ENCODE assay signal across 10 cellular contexts in the genomic region with DNA sequence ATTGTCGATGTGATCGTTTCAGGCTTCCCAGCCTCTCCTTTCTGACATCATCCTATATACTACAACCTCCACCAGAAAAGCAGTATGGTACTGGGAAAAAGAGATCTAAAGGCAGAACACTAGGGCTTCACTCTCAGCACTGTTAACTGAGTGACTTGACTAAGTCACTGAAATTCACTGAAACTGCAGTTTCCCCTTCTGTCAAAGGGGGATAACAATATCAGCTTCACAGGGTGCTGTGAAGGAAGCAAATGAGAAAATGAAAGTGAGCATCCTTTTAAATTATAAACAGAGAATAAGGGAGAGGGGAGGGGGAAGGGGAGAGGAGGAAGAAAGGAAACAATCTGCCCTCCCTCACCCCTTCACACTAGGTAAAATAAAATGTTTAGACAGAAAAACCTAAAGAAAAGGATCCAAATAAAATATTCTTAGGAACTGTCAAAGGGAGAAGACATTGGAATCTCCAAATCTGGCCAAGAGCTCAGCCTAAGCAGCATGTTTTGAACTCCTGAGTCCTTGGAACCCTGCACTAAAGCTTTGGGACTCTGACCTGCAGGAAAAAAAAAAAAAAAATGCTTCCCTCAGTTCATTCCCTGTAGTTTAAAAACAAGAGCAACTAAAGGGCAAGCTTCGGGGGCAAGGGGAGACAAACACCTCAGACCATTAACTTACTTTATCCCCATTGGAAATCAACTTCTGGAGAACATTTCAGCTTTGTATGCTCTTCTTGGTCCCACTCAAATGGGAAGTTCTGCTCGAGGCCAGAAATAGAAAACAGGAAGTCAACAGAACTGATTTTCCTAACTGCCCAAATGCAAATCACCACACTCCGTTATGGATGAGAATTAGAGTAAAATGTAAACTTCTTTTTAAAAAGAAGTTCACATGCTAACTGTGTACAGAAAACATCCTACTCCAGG.
DNase-seq lines count a peak whose midpoint lies in the region; ATAC-seq and TF ChIP-seq lines count a peak whose summit lies in the region.
"Had no signal": no experiment of that assay in that cellular context is flagged by ENCODE, and none has a peak within 500 bp of the region (broad histone marks: within the 10 kb centered on the region; RNA-seq: fewer than 3 reads in every experiment).

No MANE protein-coding gene starts in this region.

- ATAC-seq in GM18511 (IDR thresholded peaks at IDR 0.05; ENCODE audit: unreplicated experiment) (peak; percentile 58), GM21825 (IDR thresholded peaks at IDR 0.05; ENCODE audit: unreplicated experiment) (peak; percentile 59), foreskin keratinocyte (no peak)
- ATAC-seq in activated naive CD4-positive, alpha-beta T cell treated with anti-CD3 and anti-CD28 coated beads, Interleukin-2, amount 50 U/mL, for 72 hours: no peak

- H3K27me3 ChIP-seq in foreskin keratinocyte: peaks cover 38% of the 10 kb centered on the region

- no peaks in the 10 kb centered on the region for H3K4me1 ChIP-seq in foreskin keratinocyte

- no peak overlapping the region for H3K27ac Mint-ChIP-seq in activated naive CD4-positive, alpha-beta T cell treated with anti-CD3 and anti-CD28 coated beads, Interleukin-2, amount 50 U/mL, for 72 hours

- DNase-seq in Kasumi-1 (lab: John Stamatoyannopoulos, UW) (peak; percentile 22 to 35), medulla oblongata (ENCODE audit: extremely low spot score) (peak; percentile 48), foreskin keratinocyte (no peak), DMS53 (lab: John Stamatoyannopoulos, UW) (no peak)
- no peak for DNase-seq in stimulated activated CD4-positive, alpha-beta T cell treated with anti-CD3 and anti-CD28 coated beads, Interleukin-2, amount 100 ng/mL, for 24 hours
- DNase-seq in activated naive CD4-positive, alpha-beta T cell treated with anti-CD3 and anti-CD28 coated beads, Interleukin-2, amount 50 U/mL, for 72 hours (ENCODE audit: low spot score in 2 of 2): no peak
- DNase-seq: activated naive CD4-positive, alpha-beta T cell treated with Interleukin-2 at 50 U/mL for 16 hours; NCI-H748 treated with DMSO at 0.1 percent for 48 hours had no signal

- no peak for TF ChIP-seq CTCF in foreskin keratinocyte (conservative IDR thresholded peaks at IDR 0.05)

- no peaks in the 10 kb centered on the region for H3K36me3 Mint-ChIP-seq in activated naive CD4-positive, alpha-beta T cell treated with anti-CD3 and anti-CD28 coated beads, Interleukin-2, amount 50 U/mL, for 72 hours

- H3K27ac ChIP-seq in foreskin keratinocyte: no peak overlapping the region

- H3K9me3 Mint-ChIP-seq in activated naive CD4-positive, alpha-beta T cell treated with anti-CD3 and anti-CD28 coated beads, Interleukin-2, amount 50 U/mL, for 72 hours: peaks cover 0 to 4% of the 10 kb centered on the region in 2 donors

Comparison
In these comparisons a context has a peak if more than half of its experiments do, and no peak if none do; other contexts are left out.
1. ATAC-seq: peak in GM18511 (single experiment) and GM21825 (single experiment); none in foreskin keratinocyte (single experiment) and activated naive CD4-positive, alpha-beta T cell treated with anti-CD3 and anti-CD28 coated beads, Interleukin-2, amount 50 U/mL, for 72 hours (0 of 2).
2. DNase-seq: peak in Kasumi-1 (2 of 2) and medulla oblongata (single experiment); none in stimulated activated CD4-positive, alpha-beta T cell treated with anti-CD3 and anti-CD28 coated beads, Interleukin-2, amount 100 ng/mL, for 24 hours (0 of 2), foreskin keratinocyte (0 of 2), DMS53 (single experiment) and activated naive CD4-positive, alpha-beta T cell treated with anti-CD3 and anti-CD28 coated beads, Interleukin-2, amount 50 U/mL, for 72 hours (0 of 2).